In genomic region chr1:101376121-101377095, GRCh38 we compare ENCODE assay signal across 2 cellular contexts.
A peak's percentile ranks its signal among the peaks of the same experiment; 100 is the strongest.
TF ChIP-seq lines count a peak whose summit lies in the region.

No MANE protein-coding gene starts in this region.

TF ChIP-seq in HepG2, 621 proteins besides CTCF, POLR2A, EP300 and RAD21 (continued from another document):
- no peak for TF ChIP-seq ZNF609 (CRISPR knock-in tag; IDR thresholded peaks at IDR 0.05; ENCODE audit: borderline replicate concordance)
- peak; percentile 84 for TF ChIP-seq MAFF (IDR thresholded peaks at IDR 0.05; ENCODE audit: low read depth, low read length)
- no peak for TF ChIP-seq ZNF496 (CRISPR knock-in tag; IDR thresholded peaks at IDR 0.05; ENCODE audit: insufficient replicate concordance)
- no peak for TF ChIP-seq ZNF251 (CRISPR knock-in tag; IDR thresholded peaks at IDR 0.05)
- TF ChIP-seq MAFK (conservative IDR thresholded peaks at IDR 0.05 in 1 of 2, IDR thresholded peaks at IDR 0.05 in 1 of 2; ENCODE audit: low read length in 2 of 2) = peak; percentile 80 to 89

TF ChIP-seq in GM12878, 131 proteins besides CTCF, POLR2A, EP300 and RAD21 (continued from another document):
- TF ChIP-seq E4F1 (IDR thresholded peaks at IDR 0.05; ENCODE audit: borderline replicate concordance, partially characterized antibody) (no peak), IRF3 (IDR thresholded peaks at IDR 0.05) (no peak), CREM (IDR thresholded peaks at IDR 0.05; ENCODE audit: low read depth) (no peak), REST (IDR thresholded peaks at IDR 0.05; ENCODE audit: low read depth, low read length) (no peak), CUX1 (IDR thresholded peaks at IDR 0.05; ENCODE audit: insufficient replicate concordance, low read depth, low read length) (no peak), BMI1 (IDR thresholded peaks at IDR 0.05; ENCODE audit: borderline replicate concordance) (no peak), HDAC6 (IDR thresholded peaks at IDR 0.05; ENCODE audit: unreplicated experiment) (no peak), ZNF384 (IDR thresholded peaks at IDR 0.05; ENCODE audit: borderline replicate concordance, low read depth, low read length) (no peak), ZBTB33 (IDR thresholded peaks at IDR 0.05) (no peak), MLLT1 (IDR thresholded peaks at IDR 0.05) (no peak), GABPA (IDR thresholded peaks at IDR 0.05; ENCODE audit: low read depth) (no peak), MXI1 (IDR thresholded peaks at IDR 0.05; ENCODE audit: low read depth, low read length) (no peak), RAD51 (IDR thresholded peaks at IDR 0.05) (no peak)
